In genomic region chr17:79109584-79109983, GRCh38 we compare ENCODE assay signal across 14 cellular contexts. TPM values are rescaled to one million over a fixed set of nuclear protein-coding genes. Genes with fewer than 3 reads are reported as not detected.
DNase-seq lines count a peak whose midpoint lies in the region; TF ChIP-seq lines count a peak whose summit lies in the region.
"Had no signal": no experiment of that assay in that cellular context is flagged by ENCODE, and none has a peak within 500 bp of the region (broad histone marks: within the 10 kb centered on the region; RNA-seq: fewer than 3 reads in every experiment).

No MANE protein-coding gene starts in this region.

- TF ChIP-seq CTCF in OCI-LY7 (conservative IDR thresholded peaks at IDR 0.05; ENCODE audit: low read length) (peak; percentile 54), fibroblast of the aortic adventitia (IDR thresholded peaks at IDR 0.05; ENCODE audit: insufficient read depth, low read length) (peak; percentile 14)

- H3K36me3 ChIP-seq in OCI-LY7 (ENCODE audit: insufficient read depth, low read length) = no peaks in the 10 kb centered on the region
- H3K36me3 ChIP-seq: prostate gland, thoracic aorta had no signal

- H4K20me1 ChIP-seq in OCI-LY7 (ENCODE audit: insufficient read depth, low read length) = no peaks in the 10 kb centered on the region

- no peaks in the 10 kb centered on the region for H3K79me2 ChIP-seq in OCI-LY7 (ENCODE audit: insufficient read depth, low read depth, low read length)

- POLR2A ChIA-PET in OCI-LY7 (lab: Charles Lee) = no interaction called here

- H3K4me1 ChIP-seq in OCI-LY7 (ENCODE audit: insufficient read depth, low read length, poor library complexity, severe bottlenecking) = no peaks in the 10 kb centered on the region

- no peak overlapping the region for H2AFZ ChIP-seq in OCI-LY7 (ENCODE audit: low read length)

- H3K4me3 ChIP-seq in OCI-LY7 (ENCODE audit: low read depth, low read length, poor library complexity, severe bottlenecking) (no peak overlapping the region), fibroblast of the aortic adventitia (ENCODE audit: low read depth, low read length) (no peak overlapping the region)
- H3K4me3 ChIP-seq: mucosa of descending colon, prostate gland, thoracic aorta had no signal

- intact Hi-C loops in OCI-LY7 (cut with micrococcal nuclease; ENCODE audit: unreplicated experiment) = no loop called here

- H3K4me2 ChIP-seq in OCI-LY7 (ENCODE audit: low read length) = no peak overlapping the region

- no peaks in the 10 kb centered on the region for H3K9me2 ChIP-seq in OCI-LY7 (ENCODE audit: insufficient read depth, low read length)

- CTCF ChIA-PET in OCI-LY7 (lab: Charles Lee; ENCODE audit: unreplicated experiment) = interaction anchor here (0.7 kb wide), 1 partner anchor 8 kb away, joined by 3 read pairs; no protein-coding TSS in a partner anchor

- no peak overlapping the region for H3K27ac ChIP-seq in OCI-LY7 (ENCODE audit: low read depth, low read length, poor library complexity, severe bottlenecking)
- H3K27ac ChIP-seq: prostate gland, thoracic aorta had no signal

- no TSS peak for BruUV-seq in OCI-LY7 (replicated peaks; lab: Mats Ljungman, UMichigan)

- DNase-seq in 8988T (peak; percentile 70), Daoy (ENCODE audit: low read depth) (peak; percentile 30), OCI-LY7 (ENCODE audit: low spot score) (no peak), fibroblast of the aortic adventitia (ENCODE audit: low read depth) (no peak), T-helper 1 cell (no peak), LoVo (ENCODE audit: low spot score) (no peak), amygdala (lab: John Stamatoyannopoulos, UW) (no peak), NCI-H2029 treated with DMSO at 0.1 percent for 48 hours (lab: John Stamatoyannopoulos, UW) (no peak)
- DNase-seq: activated CD4-positive, CD25-positive, alpha-beta regulatory T cell treated with anti-CD3 and anti-CD28 coated beads, Interleukin-2, amount 50 U/mL, for 72 hours; activated T-cell treated with anti-CD3 and anti-CD28 coated beads, Interleukin-2, amount 50 U/mL, for 24 hours; dermis blood vessel endothelial cell; mucosa of descending colon had no signal

- no peaks in the 10 kb centered on the region for H3K9me3 ChIP-seq in OCI-LY7 (ENCODE audit: low read length)
- H3K9me3 ChIP-seq: mucosa of descending colon, prostate gland, thoracic aorta had no signal

RNA-seq across cellular contexts. Expression of gene ENGASE, which starts 35.0 kb away (rescaled TPM):
- 6.3 and 7.7 TPM in 2 replicates for total RNA-seq in Daoy (2014; rRNA removed; shearing (Covaris generic))
- 8.4 and 13.9 TPM in 2 replicates for total RNA-seq in OCI-LY7 (2014; rRNA removed; shearing (Covaris generic))
- total RNA-seq in OCI-LY7 (2022) (31.4 and 35.1 TPM in 2 replicates), fibroblast of the aortic adventitia (ENCODE audit: low replicate concordance) (8.4 and 18.6 TPM in 2 replicates)

Comparison
In these comparisons a context has a peak if more than half of its experiments do, and no peak if none do; other contexts are left out.
1. DNase-seq: peak in 8988T (single experiment) and Daoy (single experiment); none in OCI-LY7 (single experiment), fibroblast of the aortic adventitia (single experiment), T-helper 1 cell (0 of 5), LoVo (single experiment), amygdala (0 of 56) and NCI-H2029 treated with DMSO at 0.1 percent for 48 hours (single experiment).